Comparison of ENCODE assay signal across 1 cellular context in genomic region chr14:94110552-94111181, GRCh38.
TF ChIP-seq lines count a peak whose summit lies in the region.

IFI27 (plus strand) TSS chr14:94110736.

TF ChIP-seq in GM23338, 12 proteins besides CTCF, POLR2A, EP300 and RAD21 (continued from another document):
- TF ChIP-seq ZNF462 (CRISPR knock-in tag; IDR thresholded peaks at IDR 0.05) (no peak), JUNB (IDR thresholded peaks at IDR 0.05; ENCODE audit: unreplicated experiment) (no peak), POLR2AphosphoS5 (IDR thresholded peaks at IDR 0.05; ENCODE audit: low read depth) (no peak), STAT1 (IDR thresholded peaks at IDR 0.05; ENCODE audit: unreplicated experiment) (no peak), ZNF331 (CRISPR knock-in tag; IDR thresholded peaks at IDR 0.05; ENCODE audit: low read depth) (no peak), ETS1 (IDR thresholded peaks at IDR 0.05) (no peak), EZH2 (IDR thresholded peaks at IDR 0.05; ENCODE audit: low read depth, unreplicated experiment) (no peak)
TF ChIP-seq in GM23338: peak in this region for 0.
